ENCODE assay signal across 10 cellular contexts in genomic region chr10:649798-650690, GRCh38. TPM values are rescaled to one million over a fixed set of nuclear protein-coding genes. Genes with fewer than 3 reads are reported as not detected.
DNase-seq lines count a peak whose midpoint lies in the region; ATAC-seq and TF ChIP-seq lines count a peak whose summit lies in the region.
"Had no signal": no experiment of that assay in that cellular context is flagged by ENCODE, and none has a peak within 500 bp of the region (broad histone marks: within the 10 kb centered on the region; RNA-seq: fewer than 3 reads in every experiment).

No MANE protein-coding gene starts in this region.

- H3K36me3 ChIP-seq in H7 (replicated peaks; ENCODE audit: control insufficient read depth, insufficient read depth, low read length) (no peaks in the 10 kb centered on the region), right atrium auricular region (no peaks in the 10 kb centered on the region), GM23248 (ENCODE audit: low read depth) (no peaks in the 10 kb centered on the region; the same call in 1 of the 2 replicates)

- H2AFZ ChIP-seq in GM23248 = no peak overlapping the region

- H3F3A ChIP-seq in GM23248 (ENCODE audit: insufficient read depth) = peaks cover 7% of the 10 kb centered on the region; the same call in 1 of the 2 replicates

- in situ Hi-C loops in GM23248 (cut with MboI) = no loop called here

- DNase-seq in H7 (peak; percentile 57), SHP77 (lab: John Stamatoyannopoulos, UW) (peak; percentile 84 to 92), right atrium auricular region (ENCODE audit: low spot score) (no peak), sciatic nerve (ENCODE audit: low spot score) (no peak), GM23248 (no peak), globus pallidus (ENCODE audit: low spot score) (no peak)
- DNase-seq: activated B cell treated with CpG ODN at 0.5 μM for 24 hours, NCI-H524 treated with DMSO at 0.1 percent for 48 hours had no signal

- H3K9me3 ChIP-seq in right atrium auricular region = peaks cover 0 to 7% of the 10 kb centered on the region in 2 donors
- no peaks in the 10 kb centered on the region for H3K9me3 ChIP-seq in GM23248 (ENCODE audit: low read depth)

- intact Hi-C loops in sciatic nerve (cut with DNase I) = no loop called here

- H3K4me2 ChIP-seq in GM23248 (ENCODE audit: unreplicated experiment) = no peak overlapping the region

- H3K27ac ChIP-seq in right atrium auricular region (peak overlapping the region; percentile 77 to 86), GM23248 (no peak overlapping the region)

- H3K4me3 ChIP-seq in H7 (ENCODE audit: insufficient read depth, low read depth, low read length) = no peak overlapping the region
- peak overlapping the region; percentile 33 to 34 for H3K4me3 ChIP-seq in right atrium auricular region
- H3K4me3 ChIP-seq in GM23248 = no peak overlapping the region

- no peak overlapping the region for H3K9ac ChIP-seq in GM23248

- H3K9me2 ChIP-seq in GM23248 (ENCODE audit: insufficient read depth) = no peaks in the 10 kb centered on the region

- ATAC-seq in sciatic nerve (peak; percentile 27), GM19023 (IDR thresholded peaks at IDR 0.05; ENCODE audit: unreplicated experiment) (no peak), HG02798 (IDR thresholded peaks at IDR 0.05; ENCODE audit: poor library complexity, unreplicated experiment) (no peak)

- TF ChIP-seq CTCF in right atrium auricular region (IDR thresholded peaks at IDR 0.05) = no peak

- H3K27me3 ChIP-seq in H7 (ENCODE audit: control insufficient read depth, insufficient read depth, low read length) (no peaks in the 10 kb centered on the region), right atrium auricular region (no peaks in the 10 kb centered on the region), GM23248 (replicated peaks; ENCODE audit: insufficient read depth) (no peaks in the 10 kb centered on the region)

- H3K4me1 ChIP-seq in right atrium auricular region (peaks cover 0 to 41% of the 10 kb centered on the region in 2 donors), GM23248 (ENCODE audit: insufficient read depth) (peaks cover 17% of the 10 kb centered on the region)

- peaks cover 6% of the 10 kb centered on the region; the same call in 1 of the 2 replicates for H4K20me1 ChIP-seq in GM23248 (ENCODE audit: insufficient read depth)

- peaks cover 100% of the 10 kb centered on the region for H3K79me2 ChIP-seq in GM23248 (ENCODE audit: insufficient read depth)

- 86 to 88% methylated on average over 33 of the region's 33 CpGs for WGBS in GM23248 (ENCODE audit: low coverage in 1 of 2, low lambda C conversion rate in 2 of 2, missing lambda C conversion rate in 2 of 2), 2 experiments

RNA-seq across cellular contexts. Expression of gene DIP2C, which starts 39.4 kb away (rescaled TPM):
- total RNA-seq in H7 (2014; rRNA removed; shearing (Covaris generic)) = 4.8 and 7.2 TPM in 2 replicates
- total RNA-seq in right atrium auricular region (10 to 100 TPM; 21.1 to 23.8 TPM), sciatic nerve (38.7 TPM)
- 10.2 and 12.0 TPM in 2 replicates for total RNA-seq in GM23248 (2014; rRNA removed; shearing (Covaris generic))
- polyA plus RNA-seq in GM23248 (2016; fragmentation: Nextera tagmentation; extraction: Ambion mirVana) = 11.8 and 13.1 TPM in 2 replicates

Comparison
In these comparisons a context has a peak if more than half of its experiments do, and no peak if none do; other contexts are left out.
1. DNase-seq: peak in H7 (single experiment) and SHP77 (2 of 2); none in right atrium auricular region (single experiment), sciatic nerve (single experiment), GM23248 (single experiment) and globus pallidus (single experiment).
2. H3K4me3 ChIP-seq: peak in right atrium auricular region (2 of 2); none in H7 (single experiment) and GM23248 (single experiment).